ENCODE assay signal across 9 cellular contexts in the genomic region with DNA sequence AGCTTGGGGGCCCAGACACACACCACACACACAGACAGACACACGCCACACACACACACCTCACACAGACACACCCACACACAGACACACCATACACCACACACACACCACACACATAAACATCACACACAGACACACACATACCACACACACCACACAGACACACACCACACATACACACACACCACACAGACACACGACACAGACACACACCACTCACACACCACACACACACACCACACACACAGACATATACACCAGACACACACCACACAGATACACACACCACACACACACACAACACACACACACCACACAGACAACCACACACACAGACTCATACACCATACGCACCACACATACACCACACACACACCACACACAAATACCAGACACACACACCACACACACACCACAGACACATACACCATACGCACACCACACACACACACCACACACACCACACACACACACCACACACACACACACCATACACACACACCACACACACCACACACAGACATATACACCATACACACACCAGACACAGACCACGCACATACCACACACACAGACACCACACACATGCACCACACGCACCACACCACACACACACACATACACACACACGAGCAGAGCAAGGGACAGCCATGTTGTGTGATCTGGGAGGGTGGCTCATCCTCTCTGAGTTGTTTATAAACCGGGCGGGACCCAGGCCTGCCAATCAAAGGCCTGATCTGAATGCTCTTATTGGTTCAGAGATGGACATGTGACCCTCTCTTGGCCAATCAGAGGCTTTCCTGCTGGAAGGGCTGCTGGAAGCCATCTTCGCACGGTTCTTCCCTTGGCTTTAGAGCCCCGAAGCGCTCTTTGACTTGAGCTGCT.
A peak's percentile ranks its signal among the peaks of the same experiment; 100 is the strongest.
DNase-seq lines count a peak whose midpoint lies in the region; ATAC-seq, FAIRE-seq and TF ChIP-seq lines count a peak whose summit lies in the region.
"Had no signal": no experiment of that assay in that cellular context is flagged by ENCODE, and none has a peak within 500 bp of the region (broad histone marks: within the 10 kb centered on the region; RNA-seq: fewer than 3 reads in every experiment).

No MANE protein-coding gene starts in this region.

- H3K4me1 Mint-ChIP-seq in activated naive CD4-positive, alpha-beta T cell treated with anti-CD3 and anti-CD28 coated beads, Interleukin-2, amount 50 U/mL, for 24 hours: peaks cover 11% of the 10 kb centered on the region
- peaks cover 6 to 20% of the 10 kb centered on the region in 2 donors for H3K4me1 Mint-ChIP-seq in natural killer cell

- ATAC-seq in natural killer cell (peak in 2 of 3 donors; percentile 31 to 50), GM21786 (IDR thresholded peaks at IDR 0.05; ENCODE audit: unreplicated experiment) (no peak)

- in situ Hi-C loops in G401 (cut with HindIII; ENCODE audit: low sequenced_read_pairs): no loop called here

- H3K4me3 Mint-ChIP-seq in activated naive CD4-positive, alpha-beta T cell treated with anti-CD3 and anti-CD28 coated beads, Interleukin-2, amount 50 U/mL, for 24 hours: peak overlapping the region; percentile 46
- H3K4me3 Mint-ChIP-seq in natural killer cell: peak overlapping the region; percentile 1

- intact Hi-C loops in natural killer cell (cut with micrococcal nuclease): loop anchor here (2.0 kb wide), 1 partner anchor 221 kb away; no protein-coding TSS in a partner anchor

- TF ChIP-seq CTCF in natural killer cell (IDR thresholded peaks at IDR 0.05): no peak
- TF ChIP-seq CTCF in D721Med (IDR thresholded peaks at IDR 0.05; ENCODE audit: insufficient read depth, missing control alignments): no peak

- no peaks in the 10 kb centered on the region for H3K36me3 Mint-ChIP-seq in activated naive CD4-positive, alpha-beta T cell treated with anti-CD3 and anti-CD28 coated beads, Interleukin-2, amount 50 U/mL, for 24 hours
- H3K36me3 Mint-ChIP-seq in natural killer cell: no peaks in the 10 kb centered on the region

- DNase-seq in A172 (ENCODE audit: low spot score): peak; percentile 73
- DNase-seq in G401 (ENCODE audit: low spot score): peak; percentile 60
- peak; percentile 97 for DNase-seq in NCI-H460 (ENCODE audit: extremely low read depth, low read depth)
- DNase-seq in natural killer cell: no peak
- no peak for DNase-seq in UCSD-AML1 (lab: John Stamatoyannopoulos, UW; ENCODE audit: unreplicated experiment)
- no peak for DNase-seq in D721Med (ENCODE audit: insufficient read length, low spot score)

- H3K27ac Mint-ChIP-seq in activated naive CD4-positive, alpha-beta T cell treated with anti-CD3 and anti-CD28 coated beads, Interleukin-2, amount 50 U/mL, for 24 hours: no peak overlapping the region
- H3K27ac Mint-ChIP-seq in natural killer cell: peak overlapping the region in 1 of 2 donors; percentile 4

- FAIRE-seq in D721Med (lab: Jason Lieb, UNC): no peak
- FAIRE-seq: pancreas had no signal

- H3K9me3 Mint-ChIP-seq in activated naive CD4-positive, alpha-beta T cell treated with anti-CD3 and anti-CD28 coated beads, Interleukin-2, amount 50 U/mL, for 24 hours: no peaks in the 10 kb centered on the region
- H3K9me3 Mint-ChIP-seq in natural killer cell: no peaks in the 10 kb centered on the region

- H3K27me3 Mint-ChIP-seq in activated naive CD4-positive, alpha-beta T cell treated with anti-CD3 and anti-CD28 coated beads, Interleukin-2, amount 50 U/mL, for 24 hours: peaks cover 19% of the 10 kb centered on the region
- H3K27me3 Mint-ChIP-seq in natural killer cell (ENCODE audit: low read depth in 2 of 2): peaks cover 14 to 28% of the 10 kb centered on the region in 2 donors

Comparison
In these comparisons a context has a peak if more than half of its experiments do, and no peak if none do; other contexts are left out.
1. DNase-seq: peak in A172 (single experiment), G401 (single experiment) and NCI-H460 (single experiment); none in natural killer cell (single experiment), UCSD-AML1 (single experiment) and D721Med (single experiment).